In genomic region chr5:6721442-6721841, GRCh38 we compare ENCODE assay signal across 8 cellular contexts. TPM values are rescaled to one million over a fixed set of nuclear protein-coding genes. Genes with fewer than 3 reads are reported as not detected.
DNase-seq lines count a peak whose midpoint lies in the region; ATAC-seq and TF ChIP-seq lines count a peak whose summit lies in the region.

No MANE protein-coding gene starts in this region.

- no peaks in the 10 kb centered on the region for H3K9me3 Mint-ChIP-seq in activated CD8-positive, alpha-beta memory T cell treated with anti-CD3 and anti-CD28 coated beads, Interleukin-2, amount 10 ng/mL, durations not matched to agents 7 days and 5 days (ENCODE audit: low read depth)

- H3K4me1 ChIP-seq in RWPE2 (ENCODE audit: insufficient read depth, poor library complexity, severe bottlenecking) (peaks cover 4% of the 10 kb centered on the region), gastroesophageal sphincter (peaks cover 5 to 100% (median 61%) of the 10 kb centered on the region in 3 donors), stomach (peaks cover 56 to 99% (median 82%) of the 10 kb centered on the region in 4 donors)

- ATAC-seq in activated CD8-positive, alpha-beta memory T cell treated with anti-CD3 and anti-CD28 coated beads, Interleukin-2, amount 10 ng/mL, durations not matched to agents 7 days and 5 days: no peak
- ATAC-seq in RWPE2 (ENCODE audit: low read depth) (no peak; the same call in 2 of the 3 replicates), gastroesophageal sphincter (peak; percentile 5), HG03571 (IDR thresholded peaks at IDR 0.05; ENCODE audit: unreplicated experiment) (no peak)

- peaks cover 81% of the 10 kb centered on the region for H3K4me1 Mint-ChIP-seq in activated CD8-positive, alpha-beta memory T cell treated with anti-CD3 and anti-CD28 coated beads, Interleukin-2, amount 10 ng/mL, durations not matched to agents 7 days and 5 days

- intact Hi-C loops in stomach (cut with DNase I; ENCODE audit: low total_unique reads): no loop called here

- no peak for DNase-seq in activated CD8-positive, alpha-beta memory T cell treated with anti-CD3 and anti-CD28 coated beads, Interleukin-2, amount 10 ng/mL, durations not matched to agents 7 days and 5 days
- no peak for DNase-seq in activated CD8-positive, alpha-beta memory T cell treated with anti-CD3 and anti-CD28 coated beads for 24 hours
- DNase-seq in RWPE2 (ENCODE audit: low spot score) (peak; percentile 49), stomach (no peak), SIG-M5 (lab: John Stamatoyannopoulos, UW) (no peak)
- DNase-seq in NK-92 treated with Interleukin-12 subunit alpha and Interleukin-12 subunit beta, amount 100 ng/mL, for 24 hours (lab: John Stamatoyannopoulos, UW): no peak

- H3K9me3 ChIP-seq in RWPE2 (ENCODE audit: severe bottlenecking): no peaks in the 10 kb centered on the region
- H3K9me3 ChIP-seq in gastroesophageal sphincter: no peaks in the 10 kb centered on the region
- H3K9me3 ChIP-seq in stomach: no peaks in the 10 kb centered on the region

- H3K27me3 ChIP-seq in RWPE2 (ENCODE audit: insufficient read depth, poor library complexity, severe bottlenecking): no peaks in the 10 kb centered on the region
- H3K27me3 ChIP-seq in gastroesophageal sphincter: no peaks in the 10 kb centered on the region
- no peaks in the 10 kb centered on the region for H3K27me3 ChIP-seq in stomach

- CTCF ChIA-PET in activated CD8-positive, alpha-beta memory T cell treated with anti-CD3 and anti-CD28 coated beads, Interleukin-2, amount 10 ng/mL, durations not matched to agents 7 days and 5 days (lab: Charles Lee): no interaction called here

- H3K36me3 ChIP-seq in RWPE2 (ENCODE audit: low read depth) (peaks cover 64% of the 10 kb centered on the region), gastroesophageal sphincter (no peaks in the 10 kb centered on the region), stomach (peaks cover 4 to 24% (median 6%) of the 10 kb centered on the region in 4 donors)

- no peak for TF ChIP-seq CTCF in RWPE2 (IDR thresholded peaks at IDR 0.05; ENCODE audit: poor library complexity, severe bottlenecking)
- no peak for TF ChIP-seq CTCF in gastroesophageal sphincter (IDR thresholded peaks at IDR 0.05)
- no peak for TF ChIP-seq CTCF in stomach (IDR thresholded peaks at IDR 0.05)

- no peak for TF ChIP-seq EP300 in gastroesophageal sphincter (IDR thresholded peaks at IDR 0.05)
- no peak for TF ChIP-seq EP300 in stomach (IDR thresholded peaks at IDR 0.05)

- peaks cover 46% of the 10 kb centered on the region for H3K36me3 Mint-ChIP-seq in activated CD8-positive, alpha-beta memory T cell treated with anti-CD3 and anti-CD28 coated beads, Interleukin-2, amount 10 ng/mL, durations not matched to agents 7 days and 5 days

- no peak for TF ChIP-seq POLR2A in gastroesophageal sphincter (IDR thresholded peaks at IDR 0.05)
- no peak for TF ChIP-seq POLR2A in stomach (IDR thresholded peaks at IDR 0.05)

- 0 to 56% methylated on average over 1 to 2 of the region's 4 CpGs for WGBS in gastroesophageal sphincter (ENCODE audit: low coverage in 1 of 2), 2 donors
- 41 to 64% (median 46%) methylated on average over 4 of the region's 4 CpGs for WGBS in stomach, 5 donors

- no peaks in the 10 kb centered on the region for H3K27me3 Mint-ChIP-seq in activated CD8-positive, alpha-beta memory T cell treated with anti-CD3 and anti-CD28 coated beads, Interleukin-2, amount 10 ng/mL, durations not matched to agents 7 days and 5 days

- H3K27ac Mint-ChIP-seq in activated CD8-positive, alpha-beta memory T cell treated with anti-CD3 and anti-CD28 coated beads, Interleukin-2, amount 10 ng/mL, durations not matched to agents 7 days and 5 days: peak overlapping the region; percentile 82

- H3K27ac ChIP-seq in RWPE2 (ENCODE audit: poor library complexity, severe bottlenecking) (no peak overlapping the region), gastroesophageal sphincter (peak overlapping the region; percentile 55 to 69 (median 62)), stomach (peak overlapping the region in 4 of 5 donors; percentile 46 to 74 (median 68))

- H3K4me3 Mint-ChIP-seq in activated CD8-positive, alpha-beta memory T cell treated with anti-CD3 and anti-CD28 coated beads, Interleukin-2, amount 10 ng/mL, durations not matched to agents 7 days and 5 days: peak overlapping the region; percentile 56

- H3K4me3 ChIP-seq in RWPE2 (ENCODE audit: severe bottlenecking): no peak overlapping the region
- peak overlapping the region in 1 of 2 donors; percentile 22 for H3K4me3 ChIP-seq in gastroesophageal sphincter
- peak overlapping the region in 3 of 4 donors; percentile 19 to 35 (median 22) for H3K4me3 ChIP-seq in stomach

RNA-seq across cellular contexts. Expression of gene TENT4A, which starts 8.2 kb away (rescaled TPM):
- 10 to 100 TPM; 37.4 to 55.3 TPM for total RNA-seq in activated CD8-positive, alpha-beta memory T cell treated with anti-CD3 and anti-CD28 coated beads, Interleukin-2, amount 10 ng/mL, durations not matched to agents 7 days and 5 days
- total RNA-seq in gastroesophageal sphincter (10 to 100 TPM; 15.8 to 21.3 (median 17.3) TPM), stomach (10 to 100 TPM; 12.8 to 37.4 (median 27.2) TPM)
- polyA plus RNA-seq in stomach: 1 to 10 TPM; 3.5 to 8.4 (median 4.2) TPM
